4 cellular contexts compared by ENCODE assay signal in genomic region chr3:83740504-83740903, GRCh38.
"Had no signal": no experiment of that assay in that cellular context is flagged by ENCODE, and none has a peak within 500 bp of the region (broad histone marks: within the 10 kb centered on the region; RNA-seq: fewer than 3 reads in every experiment).

No MANE protein-coding gene starts in this region.

- H3K4me2 ChIP-seq: GM23338 had no signal

- H2AFZ ChIP-seq: GM23338 had no signal

- DNase-seq: H9, HCEC 1CT, IMR-90 had no signal

- H3K4me3 ChIP-seq: GM23338 had no signal

- ATAC-seq: GM23338 had no signal
